Comparison of ENCODE assay signal across 21 cellular contexts in the genomic region with DNA sequence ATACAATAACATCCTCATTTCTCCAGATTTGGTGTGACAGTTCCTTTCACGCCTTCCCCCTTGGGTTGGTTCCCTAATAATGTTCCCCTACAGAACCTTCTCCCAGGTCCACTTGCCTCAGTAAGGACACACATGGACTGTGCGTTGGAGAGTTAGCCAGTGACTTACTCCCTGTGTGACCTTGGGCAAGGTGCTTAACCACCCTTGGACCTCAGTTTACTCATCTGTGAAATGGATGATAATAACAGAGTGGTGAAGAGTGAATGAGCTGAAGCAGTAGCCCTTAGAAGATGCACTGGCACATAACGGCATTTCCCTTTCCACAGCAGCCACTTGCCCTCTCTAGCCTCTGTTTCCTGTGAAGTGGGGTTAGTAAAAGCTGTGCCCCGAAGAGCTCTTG.
DNase-seq lines count a peak whose midpoint lies in the region; ATAC-seq, FAIRE-seq and TF ChIP-seq lines count a peak whose summit lies in the region.
"Had no signal": no experiment of that assay in that cellular context is flagged by ENCODE, and none has a peak within 500 bp of the region (broad histone marks: within the 10 kb centered on the region; RNA-seq: fewer than 3 reads in every experiment).

No MANE protein-coding gene starts in this region.

- no peaks in the 10 kb centered on the region for H3K27me3 ChIP-seq in HepG2 (ENCODE audit: control insufficient read depth in 1 of 2, insufficient read depth in 2 of 2, low read length in 2 of 2)
- no peaks in the 10 kb centered on the region for H3K27me3 ChIP-seq in right lobe of liver
- H3K27me3 ChIP-seq in H1 (replicated peaks in 1 of 4; ENCODE audit: control insufficient read depth in 3 of 4, extremely low read depth in 1 of 4, insufficient read depth in 3 of 4, low read length in 3 of 4), result no peaks in the 10 kb centered on the region
- H3K27me3 ChIP-seq: BE2C had no signal

- H3K56ac ChIP-seq in H1 (replicated peaks; ENCODE audit: insufficient read length, low read depth, low read length), result no peak overlapping the region

- no peak overlapping the region for H3K14ac ChIP-seq in H1 (ENCODE audit: insufficient read length)

- H3K27ac Mint-ChIP-seq in osteocyte (ENCODE audit: unreplicated experiment), result peak overlapping the region; percentile 95

- no peak overlapping the region for H2BK5ac ChIP-seq in H1 (ENCODE audit: low read depth, low read length)

- FAIRE-seq in HepG2 (lab: Jason Lieb, UNC), result no peak
- no peak for FAIRE-seq in H1 (lab: Jason Lieb, UNC)
- FAIRE-seq: GM12892, GM19239 had no signal

- no peaks in the 10 kb centered on the region for H3K79me2 ChIP-seq in HepG2 (ENCODE audit: insufficient read depth, low read length)
- no peaks in the 10 kb centered on the region for H3K79me2 ChIP-seq in H1 (ENCODE audit: control insufficient read depth in 1 of 2, insufficient read depth in 2 of 2, low read length in 2 of 2)

- H3K36me3 ChIP-seq in HepG2 (replicated peaks in 1 of 2; ENCODE audit: control insufficient read depth in 1 of 2, insufficient read depth in 2 of 2, low read length in 2 of 2) (no peaks in the 10 kb centered on the region), right lobe of liver (no peaks in the 10 kb centered on the region), H1 (ENCODE audit: control insufficient read depth in 2 of 4, insufficient read depth in 4 of 4, low read length in 3 of 4) (no peaks in the 10 kb centered on the region)
- H3K36me3 ChIP-seq: BE2C had no signal

- no peak for TF ChIP-seq RAD21 in HepG2 (CRISPR knock-in tag; IDR thresholded peaks at IDR 0.05)
- no peak for TF ChIP-seq RAD21 in H1 (IDR thresholded peaks at IDR 0.05 in 1 of 2, conservative IDR thresholded peaks at IDR 0.05 in 1 of 2; ENCODE audit: low read depth in 2 of 2, low read length in 2 of 2)

- CTCF ChIA-PET in HepG2 (lab: Yijun Ruan, JAX; ENCODE audit: low intra/inter-chr PET ratio, low total read pairs) (no interaction called here), H1 (lab: Charles Lee; ENCODE audit: partially characterized antibody) (interaction anchor here (0.6 to 1.6 kb wide), 4 partner anchors 18 to 185 kb away, joined by 3 to 6 read pairs (median 4); no protein-coding TSS in a partner anchor)

- H3K36me3 Mint-ChIP-seq in osteocyte (ENCODE audit: unreplicated experiment), result no peaks in the 10 kb centered on the region
- H3K36me3 Mint-ChIP-seq: CD14-positive monocyte had no signal

- peaks cover 52% of the 10 kb centered on the region for H3K4me1 Mint-ChIP-seq in osteocyte (ENCODE audit: unreplicated experiment)
- H3K4me1 Mint-ChIP-seq: CD14-positive monocyte had no signal

- no peak for TF ChIP-seq POLR2A in HepG2 (IDR thresholded peaks at IDR 0.05; ENCODE audit: insufficient read depth in 1 of 2, low read depth in 2 of 2, low read length in 2 of 2)
- no peak for TF ChIP-seq POLR2A in right lobe of liver (IDR thresholded peaks at IDR 0.05)
- TF ChIP-seq POLR2A in H1 (IDR thresholded peaks at IDR 0.05; ENCODE audit: control extremely low read depth in 1 of 2, low read depth in 2 of 2, low read length in 2 of 2), result no peak

- peaks cover 64% of the 10 kb centered on the region for H3K4me1 ChIP-seq in HepG2 (ENCODE audit: insufficient read depth, low read length)
- H3K4me1 ChIP-seq in right lobe of liver, result peaks cover 0 to 11% (median 5%) of the 10 kb centered on the region in 4 donors
- peaks cover 0 to 7% (median 0%) of the 10 kb centered on the region in 4 experiments; a peak in 1 of 7 replicates for H3K4me1 ChIP-seq in H1 (replicated peaks in 1 of 4; ENCODE audit: control insufficient read depth in 3 of 4, insufficient read depth in 4 of 4, low read length in 3 of 4)
- H3K4me1 ChIP-seq: BE2C had no signal

- TF ChIP-seq EP300 in HepG2 (IDR thresholded peaks at IDR 0.05; ENCODE audit: low read depth in 2 of 2, low read length in 2 of 2), result no peak
- TF ChIP-seq EP300 in HepG2 (CRISPR knock-in tag; IDR thresholded peaks at IDR 0.05; ENCODE audit: borderline replicate concordance), result no peak
- TF ChIP-seq EP300 in H1 (IDR thresholded peaks at IDR 0.05; ENCODE audit: borderline replicate concordance in 1 of 2, low read depth in 2 of 2, low read length in 2 of 2), result no peak

- WGBS in HepG2 (ENCODE audit: low lambda C conversion rate), result 96% methylated on average over 4 of the region's 4 CpGs
- 79% methylated on average over 3 of the region's 4 CpGs for WGBS in right lobe of liver (ENCODE audit: insufficient coverage, low coverage, low lambda C conversion rate, missing lambda C conversion rate)
- WGBS in H1 (ENCODE audit: extremely low coverage in 1 of 2, insufficient coverage in 1 of 2, insufficient read length in 1 of 2, insufficient replicate concordance in 2 of 2, low coverage in 1 of 2, low lambda C conversion rate in 2 of 2, missing lambda C conversion rate in 1 of 2), 2 experiments, result 96% methylated on average over 4 of the region's 4 CpGs; no CpG with 5 or more reads in 1 of the 2 experiments

- no peak overlapping the region for H4K91ac ChIP-seq in H1 (replicated peaks; ENCODE audit: insufficient read length, low read length)

- H2BK15ac ChIP-seq in H1 (ENCODE audit: low read length), result no peak overlapping the region

- no peak overlapping the region for H3K23ac ChIP-seq in H1 (ENCODE audit: insufficient read length)

- no peaks in the 10 kb centered on the region for H3K79me1 ChIP-seq in H1 (ENCODE audit: low read depth, low read length)

- H2AFZ ChIP-seq in HepG2 (ENCODE audit: low read length) (no peak overlapping the region), H1 (ENCODE audit: low read length) (no peak overlapping the region)

- H3K4me3 ChIP-seq in HepG2 (replicated peaks in 1 of 3; ENCODE audit: insufficient read depth in 1 of 3, low read depth in 2 of 3, low read length in 3 of 3) (no peak overlapping the region), right lobe of liver (no peak overlapping the region), H1 (ENCODE audit: extremely low read depth in 1 of 4, insufficient read depth in 2 of 4, low read depth in 3 of 4, low read length in 4 of 4) (no peak overlapping the region)

- peaks cover 6% of the 10 kb centered on the region for H3K9me3 Mint-ChIP-seq in osteocyte (ENCODE audit: unreplicated experiment)

- ATAC-seq in HepG2, result no peak
- no peak for ATAC-seq in right lobe of liver

- H3K4me3 Mint-ChIP-seq in osteocyte (ENCODE audit: unreplicated experiment), result no peak overlapping the region
- H3K4me3 Mint-ChIP-seq: CD14-positive monocyte had no signal

- no peak overlapping the region for H4K8ac ChIP-seq in H1 (ENCODE audit: extremely low read depth, insufficient read depth, low read length)

- H2BK120ac ChIP-seq in H1 (replicated peaks; ENCODE audit: low read depth, low read length), result no peak overlapping the region

- no peak overlapping the region for H3K4ac ChIP-seq in H1 (replicated peaks; ENCODE audit: insufficient read length, low read depth, low read length)

- H3K27me3 Mint-ChIP-seq in osteocyte (ENCODE audit: unreplicated experiment), result no peaks in the 10 kb centered on the region

- DNase-seq in HepG2 (ENCODE audit: low spot score), result no peak
- DNase-seq in right lobe of liver, result no peak
- DNase-seq in H1 (ENCODE audit: low read depth in 1 of 2, low spot score in 2 of 2), result no peak
- no peak for DNase-seq in osteocyte (ENCODE audit: extremely low spot score, unreplicated experiment)
- no peak for DNase-seq in RPMI8226
- DNase-seq in SW480 (ENCODE audit: low spot score), result no peak
- DNase-seq in hepatic stellate cell (ENCODE audit: low spot score), result no peak
- DNase-seq: ACHN, BE2C, DMS153, DND-41, H7, MM.1S, NCI-H2029, NCI-H526 treated with DMSO at 0.1 percent for 48 hours, SHP77 treated with DMSO at 0.1 percent for 48 hours had no signal

- intact Hi-C loops in HepG2 (cut with micrococcal nuclease; ENCODE audit: unreplicated experiment) (no loop called here), right lobe of liver (cut with DNase I) (no loop called here)

- POLR2A ChIA-PET in HepG2 (lab: Yijun Ruan, JAX) (interaction anchor here (1.8 kb wide), 1 partner anchor 9 kb away, joined by 6 read pairs; no protein-coding TSS in a partner anchor), H1 (lab: Charles Lee; ENCODE audit: partially characterized antibody) (no interaction called here)

- in situ Hi-C loops in HepG2 (cut with HindIII; ENCODE audit: extremely low pct_ligation_motif_present, low pct_unique_long_range_greater_than_20kb), result no loop called here

- H2BK12ac ChIP-seq in H1 (ENCODE audit: low read depth, low read length), result peak overlapping the region; percentile 20; the same call in 1 of the 2 replicates

- no TSS peak for BruUV-seq in HepG2 (replicated peaks; lab: Mats Ljungman, UMichigan)

- H3K4me2 ChIP-seq in HepG2 (ENCODE audit: low read depth, low read length) (no peak overlapping the region), H1 (ENCODE audit: insufficient read depth in 1 of 2, low read depth in 2 of 2, low read length in 2 of 2) (no peak overlapping the region)
- H3K4me2 ChIP-seq: KMS-11 had no signal

- 0 out of 2 replicates have a peak, but pooled peaks cover 2% of the 10 kb centered on the region for H3K9me3 ChIP-seq in HepG2 (ENCODE audit: low read length)
- no peaks in the 10 kb centered on the region for H3K9me3 ChIP-seq in right lobe of liver
- H3K9me3 ChIP-seq in H1 (ENCODE audit: insufficient read depth in 2 of 2, low read depth in 1 of 2, low read length in 1 of 2), result 0 out of 4 replicates have a peak, but pooled peaks cover 0 to 3% of the 10 kb centered on the region in 2 experiments
- H3K9me3 ChIP-seq: BE2C had no signal

- no peak for TF ChIP-seq CTCF in HepG2 (CRISPR knock-in tag; IDR thresholded peaks at IDR 0.05)
- TF ChIP-seq CTCF in right lobe of liver (IDR thresholded peaks at IDR 0.05), result no peak
- no peak for TF ChIP-seq CTCF in H1 (IDR thresholded peaks at IDR 0.05; ENCODE audit: control extremely low read depth in 1 of 3, insufficient read depth in 1 of 3, low read depth in 1 of 3, low read length in 3 of 3)
- no peak for TF ChIP-seq CTCF in osteocyte (IDR thresholded peaks at IDR 0.05)

- H3K23me2 ChIP-seq in H1 (ENCODE audit: low read depth, low read length), result no peaks in the 10 kb centered on the region

- H3K18ac ChIP-seq in H1 (ENCODE audit: extremely low read depth, low read length), result no peak overlapping the region

- no peak overlapping the region for H3K9ac ChIP-seq in HepG2 (ENCODE audit: insufficient read depth, low read depth, low read length)
- no peak overlapping the region for H3K9ac ChIP-seq in H1 (replicated peaks in 1 of 4; ENCODE audit: extremely low read depth in 1 of 4, low read depth in 3 of 4, low read length in 3 of 4)
- H3K9ac ChIP-seq: KMS-11 had no signal

- no peak overlapping the region for H2BK20ac ChIP-seq in H1 (ENCODE audit: low read length)

- H4K20me1 ChIP-seq in HepG2 (ENCODE audit: insufficient read depth, low read length) (no peaks in the 10 kb centered on the region), H1 (replicated peaks in 1 of 2; ENCODE audit: control insufficient read depth in 1 of 2, insufficient read depth in 2 of 2, low read length in 2 of 2) (no peaks in the 10 kb centered on the region)

- no peak overlapping the region for H2AK5ac ChIP-seq in H1 (ENCODE audit: low read depth, low read length)

- no peak overlapping the region for H4K5ac ChIP-seq in H1 (ENCODE audit: insufficient read length, low read depth, low read length)

- H3K27ac ChIP-seq in HepG2 (ENCODE audit: extremely low read length, insufficient read depth, low read length) (no peak overlapping the region), right lobe of liver (no peak overlapping the region), H1 (ENCODE audit: low read depth, low read length) (no peak overlapping the region)
- H3K27ac ChIP-seq: 22Rv1, KMS-11 had no signal
